ENCODE assay signal across 8 cellular contexts in genomic region chr4:183256756-183257385, GRCh38.
DNase-seq lines count a peak whose midpoint lies in the region; ATAC-seq and TF ChIP-seq lines count a peak whose summit lies in the region.

No MANE protein-coding gene starts in this region.

- peak; percentile 84 for ATAC-seq in GM21529 (IDR thresholded peaks at IDR 0.05; ENCODE audit: unreplicated experiment)
- ATAC-seq in thoracic aorta (ENCODE audit: insufficient number of reproducible peaks, low FRiP score, low read depth), result peak; percentile 18

- peaks cover 11% of the 10 kb centered on the region for H3K36me3 ChIP-seq in thoracic aorta

- H3K27ac ChIP-seq in thoracic aorta, result no peak overlapping the region

- DNase-seq in GDM1 (lab: John Stamatoyannopoulos, UW) (peak; percentile 35), M059J (ENCODE audit: low read depth) (peak; percentile 39), ecto neural progenitor cell (ENCODE audit: low spot score) (peak; percentile 69), mucosa of gallbladder (ENCODE audit: low spot score) (peak; percentile 48), thoracic aorta (ENCODE audit: low spot score) (no peak), NCI-H128 (lab: John Stamatoyannopoulos, UW; ENCODE audit: unreplicated experiment) (no peak)
- DNase-seq in activated CD4-positive, CD25-positive, alpha-beta regulatory T cell (lab: John Stamatoyannopoulos, UW), result peak in 3 of 4 experiments; percentile 3 to 8 (median 4)

- peaks cover 0 to 8% of the 10 kb centered on the region in 2 donors for H3K4me1 ChIP-seq in thoracic aorta (ENCODE audit: control insufficient read depth in 1 of 2, low read depth in 2 of 2)

- H3K4me3 ChIP-seq in thoracic aorta, result no peak overlapping the region

- no peaks in the 10 kb centered on the region for H3K27me3 ChIP-seq in thoracic aorta (replicated peaks; ENCODE audit: insufficient read depth)

- peak; percentile 76 for TF ChIP-seq CTCF in thoracic aorta (IDR thresholded peaks at IDR 0.05)

- no peaks in the 10 kb centered on the region for H3K9me3 ChIP-seq in thoracic aorta

Comparison
In these comparisons a context has a peak if more than half of its experiments do, and no peak if none do; other contexts are left out.
1. DNase-seq: peak in GDM1 (single experiment), M059J (single experiment), activated CD4-positive, CD25-positive, alpha-beta regulatory T cell (3 of 4), ecto neural progenitor cell (single experiment) and mucosa of gallbladder (single experiment); none in thoracic aorta (single experiment) and NCI-H128 (single experiment).